In genomic region chr15:61318276-61318675, GRCh38 we compare ENCODE assay signal across 24 cellular contexts.
DNase-seq lines count a peak whose midpoint lies in the region; ATAC-seq and TF ChIP-seq lines count a peak whose summit lies in the region.
"Had no signal": no experiment of that assay in that cellular context is flagged by ENCODE, and none has a peak within 500 bp of the region (broad histone marks: within the 10 kb centered on the region; RNA-seq: fewer than 3 reads in every experiment).

No MANE protein-coding gene starts in this region.

- peak overlapping the region; percentile 49 for H3K27ac Mint-ChIP-seq in glutamatergic neuron (ENCODE audit: unreplicated experiment)
- H3K27ac Mint-ChIP-seq in stimulated activated naive B cell treated with anti-CD40 and anti-IgM and Interleukin-4, amounts not matched to agents 10 μg/mL and 1 μg/mL and 100 μg/mL, for 72 hours: no peak overlapping the region
- H3K27ac Mint-ChIP-seq: B cell, endodermal cell, GM23338 had no signal

- H3K36me3 ChIP-seq in SK-N-SH (replicated peaks in 1 of 2; ENCODE audit: control insufficient read depth in 1 of 2, insufficient read depth in 2 of 2, low read length in 1 of 2): no peaks in the 10 kb centered on the region
- H3K36me3 ChIP-seq in stomach: no peaks in the 10 kb centered on the region
- H3K36me3 ChIP-seq: right atrium auricular region had no signal

- H2AFZ ChIP-seq in SK-N-SH (ENCODE audit: low read depth): no peak overlapping the region
- H2AFZ ChIP-seq: GM23338 had no signal

- peaks cover 11% of the 10 kb centered on the region for H3K36me3 Mint-ChIP-seq in glutamatergic neuron (ENCODE audit: unreplicated experiment)
- H3K36me3 Mint-ChIP-seq in stimulated activated naive B cell treated with anti-CD40 and anti-IgM and Interleukin-4, amounts not matched to agents 10 μg/mL and 1 μg/mL and 100 μg/mL, for 72 hours: no peaks in the 10 kb centered on the region

- H3K79me2 ChIP-seq in SK-N-SH (ENCODE audit: insufficient read depth): no peaks in the 10 kb centered on the region

- H3F3A ChIP-seq in SK-N-SH (replicated peaks; ENCODE audit: insufficient read depth): no peaks in the 10 kb centered on the region

- H3K27me3 ChIP-seq in SK-N-SH (ENCODE audit: insufficient read depth) (no peaks in the 10 kb centered on the region), stomach (no peaks in the 10 kb centered on the region)
- H3K27me3 ChIP-seq: right atrium auricular region had no signal

- 35% methylated on average over 7 of the region's 7 CpGs for WGBS in SK-N-SH (ENCODE audit: low lambda C conversion rate)
- WGBS in stomach, 5 donors: 36 to 53% (median 45%) methylated on average over 7 of the region's 7 CpGs

- no peaks in the 10 kb centered on the region for H3K9me3 ChIP-seq in SK-N-SH
- no peaks in the 10 kb centered on the region for H3K9me3 ChIP-seq in stomach
- H3K9me3 ChIP-seq: A549, right atrium auricular region had no signal

- H3K27ac ChIP-seq in SK-N-SH (ENCODE audit: low read depth in 2 of 2, low read length in 1 of 2): no peak overlapping the region
- H3K27ac ChIP-seq in stomach: no peak overlapping the region
- H3K27ac ChIP-seq: A549, coronary artery, right atrium auricular region had no signal

- H3K9me3 Mint-ChIP-seq in glutamatergic neuron (ENCODE audit: unreplicated experiment): peaks cover 8% of the 10 kb centered on the region
- peaks cover 0 to 12% of the 10 kb centered on the region in 2 donors for H3K9me3 Mint-ChIP-seq in stimulated activated naive B cell treated with anti-CD40 and anti-IgM and Interleukin-4, amounts not matched to agents 10 μg/mL and 1 μg/mL and 100 μg/mL, for 72 hours
- H3K9me3 Mint-ChIP-seq: activated T-cell treated with anti-CD3 and anti-CD28 coated beads, Interleukin-2, amount 50 U/mL, for 4 hours had no signal

- H3K4me3 Mint-ChIP-seq in glutamatergic neuron (ENCODE audit: unreplicated experiment): no peak overlapping the region
- H3K4me3 Mint-ChIP-seq in stimulated activated naive B cell treated with anti-CD40 and anti-IgM and Interleukin-4, amounts not matched to agents 10 μg/mL and 1 μg/mL and 100 μg/mL, for 72 hours: no peak overlapping the region
- H3K4me3 Mint-ChIP-seq: activated T-cell treated with anti-CD3 and anti-CD28 coated beads, Interleukin-2, amount 50 U/mL, for 4 hours; B cell; endodermal cell; GM23338 had no signal

- TF ChIP-seq EP300 in SK-N-SH (IDR thresholded peaks at IDR 0.05; ENCODE audit: borderline replicate concordance in 1 of 2, low read depth in 1 of 2, low read length in 1 of 2) (no peak), stomach (IDR thresholded peaks at IDR 0.05) (no peak)

- H3K4me1 ChIP-seq in SK-N-SH (ENCODE audit: control insufficient read depth in 1 of 2, insufficient read depth in 2 of 2, low read depth in 1 of 2, low read length in 1 of 2) (peaks cover 0 to 6% of the 10 kb centered on the region in 2 experiments; a peak in 1 of 4 replicates), stomach (no peaks in the 10 kb centered on the region)
- H3K4me1 ChIP-seq: A549, right atrium auricular region had no signal

- peak; percentile 5 for DNase-seq in SK-N-SH
- DNase-seq in NCI-H748 (lab: John Stamatoyannopoulos, UW; ENCODE audit: unreplicated experiment): peak; percentile 58
- peak; percentile 21 for DNase-seq in glutamatergic neuron
- DNase-seq in epidermal melanocyte (ENCODE audit: insufficient read length, low spot score): no peak
- no peak for DNase-seq in stomach
- DNase-seq in stimulated activated naive B cell treated with anti-CD40 and anti-IgM and Interleukin-4, amounts not matched to agents 10 μg/mL and 1 μg/mL and 100 μg/mL, for 72 hours: no peak
- no peak for DNase-seq in activated CD4-positive, alpha-beta T cell treated with anti-CD3 and anti-CD28 coated beads, Interleukin-2, amount 50 U/mL, for 4 hours
- DNase-seq: activated CD4-positive, alpha-beta T cell treated with anti-CD3 and anti-CD28 coated beads for 1 hour; activated naive CD4-positive, alpha-beta T cell; activated T-cell treated with anti-CD3 and anti-CD28 coated beads, Interleukin-2, amount 50 U/mL, for 4 hours; amniotic stem cell; endodermal cell; kidney glomerular epithelial cell; NCI-H1105; NCI-H446; nucleus accumbens; stimulated activated CD4-positive, alpha-beta T cell treated with anti-CD3 and anti-CD28 coated beads, Interleukin-12 subunit alpha, Interleukin-12 subunit beta, amount 100 ng/mL, for 4 hours; trophoblast cell had no signal

- no peak for ATAC-seq in SK-N-SH treated with all-trans-retinoic acid at 6 μM for 48 hours
- ATAC-seq in stimulated activated naive B cell treated with anti-CD40 and anti-IgM and Interleukin-4, amounts not matched to agents 10 μg/mL and 1 μg/mL and 100 μg/mL, for 72 hours (replicated peaks): no peak
- ATAC-seq: A549; activated T-cell treated with anti-CD3 and anti-CD28 coated beads, Interleukin-2, amount 50 U/mL, for 4 hours; GM23338 had no signal

- no peak for TF ChIP-seq CTCF in SK-N-SH (IDR thresholded peaks at IDR 0.05)
- TF ChIP-seq CTCF in glutamatergic neuron (IDR thresholded peaks at IDR 0.05; ENCODE audit: partially characterized antibody, unreplicated experiment): no peak
- no peak for TF ChIP-seq CTCF in stomach (IDR thresholded peaks at IDR 0.05)

- no peak overlapping the region for H3K9ac ChIP-seq in SK-N-SH

- CTCF ChIA-PET in SK-N-SH (lab: Yijun Ruan, JAX): no interaction called here

- H3K27me3 Mint-ChIP-seq in glutamatergic neuron (ENCODE audit: unreplicated experiment): peaks cover 2% of the 10 kb centered on the region
- peaks cover 0 to 5% of the 10 kb centered on the region in 2 donors for H3K27me3 Mint-ChIP-seq in stimulated activated naive B cell treated with anti-CD40 and anti-IgM and Interleukin-4, amounts not matched to agents 10 μg/mL and 1 μg/mL and 100 μg/mL, for 72 hours
- H3K27me3 Mint-ChIP-seq: B cell had no signal

- no peaks in the 10 kb centered on the region for H4K20me1 ChIP-seq in SK-N-SH (ENCODE audit: insufficient read depth)

- no peak overlapping the region for H3K4me3 ChIP-seq in SK-N-SH (ENCODE audit: low read depth in 2 of 2, low read length in 1 of 2)
- no peak overlapping the region for H3K4me3 ChIP-seq in stomach
- H3K4me3 ChIP-seq: A549, coronary artery, GM23338, right atrium auricular region had no signal

- no peak for TF ChIP-seq RAD21 in SK-N-SH (IDR thresholded peaks at IDR 0.05; ENCODE audit: low read length)

- intact Hi-C loops in stomach (cut with DNase I; ENCODE audit: low total_unique reads): no loop called here

- POLR2A ChIA-PET in SK-N-SH (lab: Yijun Ruan, JAX): no interaction called here

- H3K4me2 ChIP-seq in SK-N-SH: no peak overlapping the region
- H3K4me2 ChIP-seq: A549, GM23338 had no signal

- peaks cover 7% of the 10 kb centered on the region for H3K4me1 Mint-ChIP-seq in glutamatergic neuron (ENCODE audit: low read depth, unreplicated experiment)
- no peaks in the 10 kb centered on the region for H3K4me1 Mint-ChIP-seq in stimulated activated naive B cell treated with anti-CD40 and anti-IgM and Interleukin-4, amounts not matched to agents 10 μg/mL and 1 μg/mL and 100 μg/mL, for 72 hours
- H3K4me1 Mint-ChIP-seq: B cell had no signal

- TF ChIP-seq POLR2A in stomach (IDR thresholded peaks at IDR 0.05): no peak

- no peaks in the 10 kb centered on the region for H3K9me2 ChIP-seq in SK-N-SH

TF ChIP-seq in SK-N-SH, 30 proteins besides CTCF, POLR2A, EP300 and RAD21 (continues in another document):
- TF ChIP-seq RFX5 (IDR thresholded peaks at IDR 0.05; ENCODE audit: low read length) (no peak), MAX (IDR thresholded peaks at IDR 0.05; ENCODE audit: low read depth) (no peak), USF2 (IDR thresholded peaks at IDR 0.05; ENCODE audit: borderline replicate concordance, low read depth, low read length) (no peak), NFIC (IDR thresholded peaks at IDR 0.05; ENCODE audit: borderline replicate concordance) (no peak), MEF2A (IDR thresholded peaks at IDR 0.05; ENCODE audit: borderline replicate concordance, low read depth) (no peak), POLR2AphosphoS5 (IDR thresholded peaks at IDR 0.05; ENCODE audit: low read depth, low read length) (no peak)

TF ChIP-seq in SK-N-SH treated with all-trans-retinoic acid at 6 μM for 48 hours, 23 proteins besides CTCF, POLR2A, EP300 and RAD21 (continues in another document):
- TF ChIP-seq CREB5 (CRISPR knock-in tag; IDR thresholded peaks at IDR 0.05; ENCODE audit: low read depth) (no peak), GLIS3 (CRISPR knock-in tag; IDR thresholded peaks at IDR 0.05) (no peak), POU6F1 (CRISPR knock-in tag; IDR thresholded peaks at IDR 0.05; ENCODE audit: borderline replicate concordance, low read depth) (no peak)

Comparison
In these comparisons a context has a peak if more than half of its experiments do, and no peak if none do; other contexts are left out.
1. DNase-seq: peak in SK-N-SH (single experiment), NCI-H748 (single experiment) and glutamatergic neuron (single experiment); none in epidermal melanocyte (single experiment), stomach (single experiment), stimulated activated naive B cell treated with anti-CD40 and anti-IgM and Interleukin-4, amounts not matched to agents 10 μg/mL and 1 μg/mL and 100 μg/mL, for 72 hours (single experiment) and activated CD4-positive, alpha-beta T cell treated with anti-CD3 and anti-CD28 coated beads, Interleukin-2, amount 50 U/mL, for 4 hours (0 of 2).